8 cellular contexts compared by ENCODE assay signal in genomic region chr9:120925535-120926396, GRCh38. TPM values are rescaled to one million over a fixed set of nuclear protein-coding genes. Genes with fewer than 3 reads are reported as not detected.
A peak's percentile ranks its signal among the peaks of the same experiment; 100 is the strongest.
DNase-seq lines count a peak whose midpoint lies in the region; ATAC-seq and TF ChIP-seq lines count a peak whose summit lies in the region.

No MANE protein-coding gene starts in this region.

- ATAC-seq in GM19023 (IDR thresholded peaks at IDR 0.05; ENCODE audit: unreplicated experiment) (peak; percentile 41), HG03175 (IDR thresholded peaks at IDR 0.05; ENCODE audit: unreplicated experiment) (peak; percentile 28), psoas muscle (no peak)

- 68 to 73% (median 70%) methylated on average over 13 of the region's 13 CpGs for WGBS in psoas muscle, 3 donors

- H3K27ac ChIP-seq in psoas muscle: no peak overlapping the region

- DNase-seq in activated CD4-positive, alpha-beta T cell treated with anti-CD3 and anti-CD28 coated beads for 24 hours (ENCODE audit: low read depth in 2 of 2): peak; percentile 64 to 75
- DNase-seq in effector CD4-positive, alpha-beta T cell: peak; percentile 77
- DNase-seq in psoas muscle (no peak), NCI-H128 (lab: John Stamatoyannopoulos, UW; ENCODE audit: unreplicated experiment) (no peak), ureter (ENCODE audit: low spot score) (no peak), NCI-H69 (lab: John Stamatoyannopoulos, UW) (no peak)

- no peaks in the 10 kb centered on the region for H3K27me3 ChIP-seq in psoas muscle (ENCODE audit: insufficient read depth in 3 of 3, low read length in 2 of 3)

- peaks cover 0 to 11% of the 10 kb centered on the region in 2 donors for H3K36me3 ChIP-seq in psoas muscle (ENCODE audit: insufficient read depth in 1 of 2, low read depth in 1 of 2)

- H3K4me3 ChIP-seq in psoas muscle: peak overlapping the region; percentile 25

- H3K9me3 ChIP-seq in psoas muscle: no peaks in the 10 kb centered on the region

- no peak for TF ChIP-seq CTCF in psoas muscle (IDR thresholded peaks at IDR 0.05)

- intact Hi-C loops in psoas muscle (cut with DNase I): no loop called here

- peaks cover 5% of the 10 kb centered on the region for H3K4me1 ChIP-seq in psoas muscle

RNA-seq across cellular contexts. Expression of gene TRAF1, which starts 0.8 kb away (rescaled TPM):
- total RNA-seq in psoas muscle (1 to 10 TPM in 2 of 4 donors, under 1 TPM in 2; 0.73 to 2.0 (median 0.99) TPM), ureter (10.0 TPM)
- polyA plus RNA-seq in psoas muscle: 1 to 10 TPM in 1 of 3 donors, under 1 TPM in 2; 0.55 to 1.3 (median 0.95) TPM

RNA-seq across cellular contexts. Expression of gene PHF19, which starts 48.8 kb away (rescaled TPM):
- total RNA-seq in psoas muscle (10 to 100 TPM in 2 of 4 donors, 1 to 10 TPM in 2; 6.8 to 14.8 (median 9.8) TPM), ureter (33.3 TPM)
- polyA plus RNA-seq in psoas muscle: 10 to 100 TPM in 2 of 3 donors, 1 to 10 TPM in 1; 8.2 to 12.3 (median 12.2) TPM

Comparison
In these comparisons a context has a peak if more than half of its experiments do, and no peak if none do; other contexts are left out.
1. ATAC-seq: peak in GM19023 (single experiment) and HG03175 (single experiment); none in psoas muscle (0 of 4).
2. DNase-seq: peak in activated CD4-positive, alpha-beta T cell treated with anti-CD3 and anti-CD28 coated beads for 24 hours (2 of 2) and effector CD4-positive, alpha-beta T cell (single experiment); none in psoas muscle (0 of 2), NCI-H128 (single experiment), ureter (single experiment) and NCI-H69 (single experiment).